23 cellular contexts compared by ENCODE assay signal in genomic region chr9:37289631-37290030, GRCh38.
A peak's percentile ranks its signal among the peaks of the same experiment; 100 is the strongest.
DNase-seq lines count a peak whose midpoint lies in the region; ATAC-seq and TF ChIP-seq lines count a peak whose summit lies in the region.
"Had no signal": no experiment of that assay in that cellular context is flagged by ENCODE, and none has a peak within 500 bp of the region (broad histone marks: within the 10 kb centered on the region; RNA-seq: fewer than 3 reads in every experiment).

No MANE protein-coding gene starts in this region.

- TF ChIP-seq CTCF in GM12865 (IDR thresholded peaks at IDR 0.05; ENCODE audit: insufficient read depth, low read depth, low read length, missing control alignments) (no peak), breast epithelium (IDR thresholded peaks at IDR 0.05) (no peak), gastroesophageal sphincter (IDR thresholded peaks at IDR 0.05) (no peak)

- TF ChIP-seq POLR2A in breast epithelium (IDR thresholded peaks at IDR 0.05), result no peak
- no peak for TF ChIP-seq POLR2A in gastroesophageal sphincter (IDR thresholded peaks at IDR 0.05)

- peaks cover 2% of the 10 kb centered on the region for H3K36me3 Mint-ChIP-seq in T-helper 17 cell (ENCODE audit: low read depth)
- H3K36me3 Mint-ChIP-seq in memory B cell, result peaks cover 15% of the 10 kb centered on the region

- intact Hi-C loops in breast epithelium (cut with DNase I; ENCODE audit: low total_unique reads), result no loop called here

- no peak overlapping the region for H3K27ac Mint-ChIP-seq in T-helper 17 cell
- peak overlapping the region; percentile 89 for H3K27ac Mint-ChIP-seq in memory B cell
- H3K27ac Mint-ChIP-seq: neural progenitor cell had no signal

- H3K27me3 Mint-ChIP-seq in T-helper 17 cell, result no peaks in the 10 kb centered on the region
- H3K27me3 Mint-ChIP-seq in memory B cell, result no peaks in the 10 kb centered on the region

- H3K9me3 ChIP-seq in BLaER1 (no peaks in the 10 kb centered on the region; the same call in 1 of the 2 replicates), T-helper 17 cell (ENCODE audit: control insufficient read depth, low read length, poor library complexity, severe bottlenecking) (no peaks in the 10 kb centered on the region), breast epithelium (no peaks in the 10 kb centered on the region), gastroesophageal sphincter (no peaks in the 10 kb centered on the region)
- H3K9me3 ChIP-seq: left lung, mucosa of descending colon, prostate gland, upper lobe of right lung had no signal

- peak overlapping the region; percentile 61 for H3K4me3 ChIP-seq in BLaER1
- peak overlapping the region; percentile 40 for H3K4me3 ChIP-seq in GM12865 (ENCODE audit: low read depth, low read length)
- H3K4me3 ChIP-seq in breast epithelium, result no peak overlapping the region
- H3K4me3 ChIP-seq in gastroesophageal sphincter, result no peak overlapping the region
- H3K4me3 ChIP-seq: left lung, mucosa of descending colon, neural progenitor cell, prostate gland, upper lobe of right lung had no signal

- no peaks in the 10 kb centered on the region for H4K20me1 ChIP-seq in BLaER1

- H3K4me3 Mint-ChIP-seq in T-helper 17 cell (peak overlapping the region; percentile 4), memory B cell (peak overlapping the region; percentile 81)
- H3K4me3 Mint-ChIP-seq: neural progenitor cell had no signal

- no peak for TF ChIP-seq EP300 in gastroesophageal sphincter (IDR thresholded peaks at IDR 0.05)

- no peaks in the 10 kb centered on the region for H3K9me3 Mint-ChIP-seq in memory B cell

- H3K27ac ChIP-seq in BLaER1 (peak overlapping the region; percentile 95), breast epithelium (no peak overlapping the region), gastroesophageal sphincter (no peak overlapping the region)
- H3K27ac ChIP-seq: KMS-11, left lung, neural progenitor cell, prostate gland, upper lobe of right lung had no signal

- peak overlapping the region; percentile 92 for H3K4me2 ChIP-seq in BLaER1
- H3K4me2 ChIP-seq: KMS-11, neural progenitor cell had no signal

- H3K4me1 Mint-ChIP-seq in T-helper 17 cell (peaks cover 18% of the 10 kb centered on the region), memory B cell (peaks cover 35% of the 10 kb centered on the region)

- DNase-seq in GM12865 (ENCODE audit: low read depth) (no peak), T-helper 17 cell (no peak), memory B cell (ENCODE audit: low spot score in 2 of 2) (no peak), hypothalamus (lab: John Stamatoyannopoulos, UW) (no peak), breast epithelium (ENCODE audit: low spot score in 2 of 2) (no peak), NCI-H2029 treated with DMSO at 0.1 percent for 48 hours (lab: John Stamatoyannopoulos, UW) (no peak)
- DNase-seq: activated CD4-positive, alpha-beta T cell treated with anti-CD3 and anti-CD28 coated beads for 48 hours; AML-193; brain microvascular endothelial cell; cortex of kidney; DND-41; H7; left lung; mucosa of descending colon; NCI-H1105; NCI-H2081 treated with DMSO at 0.1 percent for 48 hours; NK-92 treated with Interleukin-12 subunit alpha and Interleukin-12 subunit beta, amount 100 ng/mL, for 24 hours; upper lobe of right lung had no signal

- WGBS in gastroesophageal sphincter (ENCODE audit: low coverage in 1 of 2), 2 donors, result 86 to 100% methylated on average over 2 to 4 of the region's 4 CpGs

- no peaks in the 10 kb centered on the region for H3K27me3 ChIP-seq in BLaER1
- no peaks in the 10 kb centered on the region for H3K27me3 ChIP-seq in breast epithelium
- no peaks in the 10 kb centered on the region for H3K27me3 ChIP-seq in gastroesophageal sphincter
- H3K27me3 ChIP-seq: brain microvascular endothelial cell, left lung, neural progenitor cell, upper lobe of right lung had no signal

- H3K9ac ChIP-seq in BLaER1, result peak overlapping the region; percentile 79
- H3K9ac ChIP-seq: KMS-11, neural progenitor cell had no signal

- peaks cover 71% of the 10 kb centered on the region for H3K4me1 ChIP-seq in BLaER1
- H3K4me1 ChIP-seq in breast epithelium, result peaks cover 0 to 2% of the 10 kb centered on the region in 2 donors
- peaks cover 0 to 22% (median 0%) of the 10 kb centered on the region in 3 donors for H3K4me1 ChIP-seq in gastroesophageal sphincter
- H3K4me1 ChIP-seq: prostate gland, upper lobe of right lung had no signal

- H3K36me3 ChIP-seq in BLaER1 (peaks cover 36% of the 10 kb centered on the region; the same call in 1 of the 2 replicates), breast epithelium (no peaks in the 10 kb centered on the region), gastroesophageal sphincter (no peaks in the 10 kb centered on the region)
- H3K36me3 ChIP-seq: brain microvascular endothelial cell, left lung, neural progenitor cell, prostate gland, upper lobe of right lung had no signal

- ATAC-seq in T-helper 17 cell (no peak), memory B cell (ENCODE audit: low read depth) (no peak), gastroesophageal sphincter (no peak)
- ATAC-seq: left lung, mucosa of descending colon, upper lobe of right lung had no signal

Comparison
In these comparisons a context has a peak if more than half of its experiments do, and no peak if none do; other contexts are left out.
1. H3K4me3 ChIP-seq: peak in BLaER1 (single experiment) and GM12865 (single experiment); none in breast epithelium (0 of 3) and gastroesophageal sphincter (0 of 2).